ENCODE assay signal across 8 cellular contexts in the genomic region with DNA sequence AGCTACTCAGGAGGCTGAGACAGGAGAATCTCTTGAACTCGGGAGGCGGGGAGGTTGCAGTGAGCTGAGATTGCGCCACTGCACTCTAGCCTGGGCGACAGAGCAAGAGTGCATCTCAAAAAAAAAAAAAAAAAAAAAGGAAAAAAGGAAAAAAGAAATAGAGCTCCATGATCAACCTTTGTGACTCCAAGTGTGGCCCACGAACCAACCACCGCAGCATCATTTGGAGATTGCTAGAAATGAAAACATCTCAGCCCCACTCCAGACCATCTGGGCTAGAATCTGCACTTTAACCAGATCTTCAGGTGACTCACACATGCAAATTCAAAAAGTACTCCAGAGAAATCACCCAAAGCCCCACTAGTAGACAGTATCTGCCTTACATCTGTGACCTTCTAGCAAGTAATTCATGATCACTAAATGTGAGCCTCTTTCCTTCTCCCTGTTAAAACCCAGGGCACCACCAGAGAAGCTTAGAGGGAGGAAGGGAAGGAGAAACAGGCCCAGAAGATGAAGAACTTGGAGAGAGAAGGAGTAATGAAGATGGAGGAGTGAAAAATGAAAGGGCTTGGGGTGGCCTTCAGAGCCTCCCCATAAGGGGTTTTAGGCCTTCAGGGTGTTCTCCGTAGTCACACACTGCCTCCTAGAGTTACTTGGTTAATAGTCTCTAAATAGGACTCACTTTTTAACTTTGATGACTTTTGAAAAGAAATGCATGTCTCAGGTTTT.
A peak's percentile ranks its signal among the peaks of the same experiment; 100 is the strongest.
DNase-seq lines count a peak whose midpoint lies in the region; ATAC-seq and TF ChIP-seq lines count a peak whose summit lies in the region.

No MANE protein-coding gene starts in this region.

- peak; percentile 95 for ATAC-seq in activated naive CD8-positive, alpha-beta T cell treated with anti-CD3 and anti-CD28 coated beads, Interleukin-2, amount 50 U/mL, for 24 hours
- ATAC-seq in left lung (peak; percentile 84), GM19328 (IDR thresholded peaks at IDR 0.05; ENCODE audit: unreplicated experiment) (no peak)

- peak overlapping the region; percentile 74 for H3K27ac Mint-ChIP-seq in activated naive CD8-positive, alpha-beta T cell treated with anti-CD3 and anti-CD28 coated beads, Interleukin-2, amount 50 U/mL, for 24 hours

- H3F3A ChIP-seq in OCI-LY1 (ENCODE audit: insufficient read depth, low read length) = no peaks in the 10 kb centered on the region

- TF ChIP-seq CTCF in BE2C (IDR thresholded peaks at IDR 0.05; ENCODE audit: low read depth, low read length) = peak; percentile 43
- TF ChIP-seq CTCF in OCI-LY1 (IDR thresholded peaks at IDR 0.05; ENCODE audit: low read length) = peak; percentile 67
- peak; percentile 20 to 26 for TF ChIP-seq CTCF in left lung (IDR thresholded peaks at IDR 0.05)

- H2AFZ ChIP-seq in OCI-LY1 (ENCODE audit: low read length) = no peak overlapping the region

- DNase-seq in BE2C (no peak), GM19240 (ENCODE audit: insufficient read length, low spot score) (peak; percentile 19), left lung (no peak), D341Med (ENCODE audit: low spot score) (no peak), NOMO-1 (lab: John Stamatoyannopoulos, UW; ENCODE audit: unreplicated experiment in 2 of 2) (no peak)
- peak; percentile 22 for DNase-seq in activated naive CD8-positive, alpha-beta T cell treated with anti-CD3 and anti-CD28 coated beads, Interleukin-2, amount 50 U/mL, for 24 hours

- no peaks in the 10 kb centered on the region for H3K79me2 ChIP-seq in OCI-LY1 (ENCODE audit: insufficient read depth, low read length)

- peaks cover 16% of the 10 kb centered on the region for H3K4me1 Mint-ChIP-seq in activated naive CD8-positive, alpha-beta T cell treated with anti-CD3 and anti-CD28 coated beads, Interleukin-2, amount 50 U/mL, for 24 hours

- H3K4me2 ChIP-seq in OCI-LY1 (ENCODE audit: low read length) = no peak overlapping the region

- H3K9me2 ChIP-seq in OCI-LY1 (ENCODE audit: low read depth, low read length) = no peaks in the 10 kb centered on the region

- no peaks in the 10 kb centered on the region for H3K27me3 Mint-ChIP-seq in activated naive CD8-positive, alpha-beta T cell treated with anti-CD3 and anti-CD28 coated beads, Interleukin-2, amount 50 U/mL, for 24 hours

- H4K20me1 ChIP-seq in OCI-LY1 (ENCODE audit: insufficient read depth, low read length) = no peaks in the 10 kb centered on the region

- intact Hi-C loops in left lung (cut with DNase I) = no loop called here

- H3K4me3 Mint-ChIP-seq in activated naive CD8-positive, alpha-beta T cell treated with anti-CD3 and anti-CD28 coated beads, Interleukin-2, amount 50 U/mL, for 24 hours = no peak overlapping the region

- H3K9me3 ChIP-seq in BE2C = no peaks in the 10 kb centered on the region
- no peaks in the 10 kb centered on the region for H3K9me3 ChIP-seq in OCI-LY1 (ENCODE audit: low read length)
- H3K9me3 ChIP-seq in left lung = no peaks in the 10 kb centered on the region

- H3K27me3 ChIP-seq in BE2C (no peaks in the 10 kb centered on the region), OCI-LY1 (ENCODE audit: insufficient read depth, low read length) (peaks cover 9% of the 10 kb centered on the region), left lung (no peaks in the 10 kb centered on the region)

- H3K27ac ChIP-seq in OCI-LY1 (ENCODE audit: low read depth, low read length, poor library complexity, severe bottlenecking) (no peak overlapping the region), left lung (peak overlapping the region in 1 of 2 donors; percentile 63)

- no peaks in the 10 kb centered on the region for H3K36me3 Mint-ChIP-seq in activated naive CD8-positive, alpha-beta T cell treated with anti-CD3 and anti-CD28 coated beads, Interleukin-2, amount 50 U/mL, for 24 hours (ENCODE audit: low read depth)

- H3K4me1 ChIP-seq in BE2C (no peaks in the 10 kb centered on the region), OCI-LY1 (ENCODE audit: insufficient read depth, low read length, severe bottlenecking) (no peaks in the 10 kb centered on the region), left lung (peaks cover 0 to 29% of the 10 kb centered on the region in 2 donors)

- no peaks in the 10 kb centered on the region for H3K9me3 Mint-ChIP-seq in activated naive CD8-positive, alpha-beta T cell treated with anti-CD3 and anti-CD28 coated beads, Interleukin-2, amount 50 U/mL, for 24 hours

- H3K9ac ChIP-seq in OCI-LY1 (ENCODE audit: low read length) = no peak overlapping the region

- H3K36me3 ChIP-seq in BE2C (no peaks in the 10 kb centered on the region), OCI-LY1 (ENCODE audit: insufficient read depth, low read length) (no peaks in the 10 kb centered on the region), left lung (no peaks in the 10 kb centered on the region)

- H3K4me3 ChIP-seq in BE2C (ENCODE audit: low read depth, low read length) (no peak overlapping the region), OCI-LY1 (ENCODE audit: low read depth, low read length, poor library complexity, severe bottlenecking) (no peak overlapping the region), left lung (no peak overlapping the region)

Comparison
In these comparisons a context has a peak if more than half of its experiments do, and no peak if none do; other contexts are left out.
1. DNase-seq: peak in GM19240 (single experiment) and activated naive CD8-positive, alpha-beta T cell treated with anti-CD3 and anti-CD28 coated beads, Interleukin-2, amount 50 U/mL, for 24 hours (single experiment); none in BE2C (single experiment), left lung (0 of 2), D341Med (single experiment) and NOMO-1 (0 of 2).
2. Peak in every context shown above with its lines, with median percentiles within 50 percentile points of each other: CTCF ChIP-seq.